ENCODE assay signal across 8 cellular contexts in the genomic region with DNA sequence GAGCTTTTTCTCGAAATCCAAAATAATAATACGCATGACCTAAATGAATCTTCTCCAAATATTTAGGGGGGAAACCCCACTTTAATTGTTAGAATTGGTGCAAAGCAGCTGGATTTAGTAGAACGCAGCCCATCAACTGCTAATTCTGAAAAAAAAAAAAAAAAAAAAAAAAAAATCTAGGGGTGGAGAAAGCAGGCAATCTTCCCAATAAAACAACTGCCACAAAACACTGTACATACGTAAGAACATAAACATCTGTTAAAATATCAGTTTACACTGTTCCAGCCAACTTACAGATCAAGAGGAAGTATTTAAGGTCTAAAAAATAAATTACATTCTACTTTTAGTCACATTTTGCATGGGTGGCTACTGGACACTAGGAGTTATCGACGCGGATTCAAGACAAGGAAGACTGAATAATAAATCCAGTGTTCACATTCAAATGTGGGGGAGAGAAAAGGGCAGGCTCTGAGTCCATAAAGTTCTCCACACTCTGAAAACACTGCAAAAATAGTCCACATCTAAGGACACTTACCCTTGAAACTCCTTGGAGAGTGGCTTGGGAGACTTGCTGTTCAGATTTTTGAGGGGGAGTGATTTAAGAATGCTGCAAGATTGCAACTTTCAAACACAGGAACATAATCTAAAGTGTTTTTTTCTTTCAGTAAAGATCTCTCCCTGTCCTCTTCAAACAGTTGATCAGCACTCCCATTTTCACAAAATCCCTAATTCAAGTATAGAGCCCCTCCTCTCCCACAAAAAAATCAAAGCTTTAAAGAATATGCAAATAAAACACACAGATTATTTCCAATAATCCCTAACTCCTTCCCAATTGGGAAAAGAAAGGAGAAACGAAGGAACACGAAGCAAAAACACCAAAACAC. TPM values are rescaled to one million over a fixed set of nuclear protein-coding genes. Genes with fewer than 3 reads are reported as not detected.
DNase-seq lines count a peak whose midpoint lies in the region; ATAC-seq, FAIRE-seq and TF ChIP-seq lines count a peak whose summit lies in the region.

No MANE protein-coding gene starts in this region.

- 10% methylated on average over 9 of the region's 9 CpGs for WGBS in K562 (ENCODE audit: insufficient coverage, low coverage, missing lambda C conversion rate)
- 25% methylated on average over 9 of the region's 9 CpGs for WGBS in right lobe of liver (ENCODE audit: insufficient coverage, low coverage, low lambda C conversion rate, missing lambda C conversion rate)

- H3K27ac ChIP-seq in KMS-11, result peak overlapping the region; percentile 78; the same call in 1 of the 2 replicates
- H3K27ac ChIP-seq in K562 (ENCODE audit: extremely low read depth, low read depth, low read length), result peak overlapping the region; percentile 90; the same call in 2 of the 3 replicates
- peak overlapping the region; percentile 88 to 99 (median 95) for H3K27ac ChIP-seq in right lobe of liver
- peak overlapping the region; percentile 98 to 99 for H3K27ac ChIP-seq in thoracic aorta

- peaks cover 31% of the 10 kb centered on the region for H3K36me3 Mint-ChIP-seq in Caco-2 (ENCODE audit: insufficient read depth, unreplicated experiment)

- H3K9ac ChIP-seq in KMS-11 (peak overlapping the region; percentile 84), K562 (ENCODE audit: insufficient read depth in 1 of 2, low read depth in 2 of 2, low read length in 2 of 2) (peak overlapping the region; percentile 86 to 96; a peak in 3 of 4 replicates)

- H2AFZ ChIP-seq in KMS-11 (ENCODE audit: low read depth) (peak overlapping the region; percentile 86), K562 (ENCODE audit: low read depth, low read length) (peak overlapping the region; percentile 98; the same call in 1 of the 2 replicates)

- H3K4me2 ChIP-seq in KMS-11, result peak overlapping the region; percentile 99
- peak overlapping the region; percentile 95 for H3K4me2 ChIP-seq in K562 (ENCODE audit: insufficient read depth, low read length)

- H3K9me1 ChIP-seq in K562 (ENCODE audit: control insufficient read depth, insufficient read depth, low read length), result no peaks in the 10 kb centered on the region

- H3K79me2 ChIP-seq in KMS-11 (ENCODE audit: insufficient read depth, low read depth) (peaks cover 66% of the 10 kb centered on the region), K562 (ENCODE audit: control insufficient read depth, insufficient read depth, low read length) (peaks cover 66% of the 10 kb centered on the region)

- H3K9me3 Mint-ChIP-seq in Caco-2 (ENCODE audit: unreplicated experiment), result no peaks in the 10 kb centered on the region

- no peak for TF ChIP-seq CTCF in Caco-2 (IDR thresholded peaks at IDR 0.05; ENCODE audit: insufficient read depth in 1 of 2, low read depth in 1 of 2, low read length in 1 of 2, severe bottlenecking in 1 of 2, unreplicated experiment in 1 of 2)
- no peak for TF ChIP-seq CTCF in KMS-11 (conservative IDR thresholded peaks at IDR 0.05; ENCODE audit: low read depth, low read length)
- no peak for TF ChIP-seq CTCF in K562 (IDR thresholded peaks at IDR 0.05 in 2 of 3, conservative IDR thresholded peaks at IDR 0.05 in 1 of 3; ENCODE audit: insufficient read depth in 2 of 3, low read depth in 1 of 3, low read length in 3 of 3)
- no peak for TF ChIP-seq CTCF in right lobe of liver (IDR thresholded peaks at IDR 0.05)
- TF ChIP-seq CTCF in thoracic aorta (IDR thresholded peaks at IDR 0.05), result no peak

- H3K4me3 Mint-ChIP-seq in Caco-2 (ENCODE audit: unreplicated experiment), result peak overlapping the region; percentile 96

- CTCF ChIA-PET in Caco-2 (lab: Charles Lee) (interaction anchor here (0.6 to 1.4 kb wide), 2 partner anchors 75 to 182 kb away, joined by 4 to 10 read pairs; a partner anchor contains a TSS), K562 (lab: Yijun Ruan, JAX; ENCODE audit: low intra/inter-chr PET ratio) (no interaction called here)

- peak overlapping the region; percentile 96 for H3K27ac Mint-ChIP-seq in Caco-2 (ENCODE audit: unreplicated experiment)

- H4K20me1 ChIP-seq in KMS-11 (ENCODE audit: insufficient read depth) (no peaks in the 10 kb centered on the region), K562 (replicated peaks; ENCODE audit: control insufficient read depth, insufficient read depth, low read length) (0 out of 2 replicates have a peak, but pooled peaks cover 4% of the 10 kb centered on the region)

- H3K4me1 ChIP-seq in Caco-2 (peaks cover 11% of the 10 kb centered on the region), KMS-11 (ENCODE audit: low read depth, poor library complexity, severe bottlenecking) (peaks cover 18% of the 10 kb centered on the region), K562 (replicated peaks in 1 of 2; ENCODE audit: control insufficient read depth in 2 of 2, insufficient read depth in 2 of 2, low read length in 2 of 2) (no peaks in the 10 kb centered on the region), right lobe of liver (peaks cover 0 to 25% (median 6%) of the 10 kb centered on the region in 4 donors), thoracic aorta (ENCODE audit: control insufficient read depth in 1 of 2, low read depth in 2 of 2) (peaks cover 28 to 42% of the 10 kb centered on the region in 2 donors)

- ATAC-seq in K562 (no peak), right lobe of liver (no peak), thoracic aorta (ENCODE audit: insufficient number of reproducible peaks, low FRiP score, low read depth) (no peak), HG03097 (IDR thresholded peaks at IDR 0.05; ENCODE audit: low FRiP score, unreplicated experiment) (no peak)

- TSS peak; percentile 42 for BruUV-seq in Caco-2 (replicated peaks; lab: Mats Ljungman, UMichigan)
- TSS peak; percentile 54 for BruUV-seq in K562 (replicated peaks; lab: Mats Ljungman, UMichigan)

- POLR2A ChIA-PET in Caco-2 (lab: Charles Lee) (interaction anchor here (2.1 kb wide), 1 partner anchor 75 kb away, joined by 18 read pairs; a partner anchor contains a TSS), K562 (lab: Yijun Ruan, JAX) (interaction anchor here (0.6 to 2.0 kb wide), 3 partner anchors 10 to 72 kb away, joined by 3 to 6 read pairs (median 3); no protein-coding TSS in a partner anchor)

- TF ChIP-seq EP300 in K562 (IDR thresholded peaks at IDR 0.05; ENCODE audit: low read length), result no peak

- in situ Hi-C loops in K562 (cut with MboI), result no loop called here

- DNase-seq in Caco-2 (no peak), K562 (ENCODE audit: extremely low read depth in 1 of 4, low spot score in 3 of 4) (peak in 1 of 4 experiments; percentile 12), right lobe of liver (no peak), thoracic aorta (ENCODE audit: low spot score) (no peak), NCI-H2081 (lab: John Stamatoyannopoulos, UW) (no peak)
- DNase-seq in activated effector memory CD4-positive, alpha-beta T cell treated with Interleukin-2 at 50 U/mL for 16 hours, result no peak

- TF ChIP-seq RAD21 in K562 (CRISPR knock-in tag; conservative IDR thresholded peaks at IDR 0.05 in 1 of 2, IDR thresholded peaks at IDR 0.05 in 1 of 2), result no peak

- H3K27me3 Mint-ChIP-seq in Caco-2 (ENCODE audit: insufficient read depth, unreplicated experiment), result no peaks in the 10 kb centered on the region

- intact Hi-C loops in Caco-2 (cut with micrococcal nuclease; ENCODE audit: unreplicated experiment) (loop anchor here (1.0 kb wide), 1 partner anchor 77 kb away; no protein-coding TSS in a partner anchor), K562 (cut with micrococcal nuclease) (loop anchor here (5.0 kb wide), 1 partner anchor 78 kb away; a partner anchor contains a TSS), right lobe of liver (cut with DNase I) (loop anchor here in 1 of 2 donors (10.0 kb wide), 1 partner anchor 60 kb away; no protein-coding TSS in a partner anchor)

- TF ChIP-seq POLR2A in K562 (conservative IDR thresholded peaks at IDR 0.05) (no peak), right lobe of liver (IDR thresholded peaks at IDR 0.05) (no peak)

- H3K36me3 ChIP-seq in Caco-2 (ENCODE audit: control insufficient read depth, insufficient read depth, low read length), result no peaks in the 10 kb centered on the region
- no peaks in the 10 kb centered on the region for H3K36me3 ChIP-seq in KMS-11 (ENCODE audit: insufficient read depth)
- peaks cover 13% of the 10 kb centered on the region; the same call in 1 of the 3 replicates for H3K36me3 ChIP-seq in K562 (ENCODE audit: control insufficient read depth, insufficient read depth, low read length)
- H3K36me3 ChIP-seq in right lobe of liver, result peaks cover 0 to 7% (median 2%) of the 10 kb centered on the region in 4 donors
- H3K36me3 ChIP-seq in thoracic aorta, result no peaks in the 10 kb centered on the region

- no peaks in the 10 kb centered on the region for H3K4me1 Mint-ChIP-seq in Caco-2 (ENCODE audit: low read depth, unreplicated experiment)

- H3K27me3 ChIP-seq in Caco-2 (replicated peaks; ENCODE audit: control insufficient read depth, insufficient read depth, low read length) (no peaks in the 10 kb centered on the region), KMS-11 (ENCODE audit: insufficient read depth, low read depth) (no peaks in the 10 kb centered on the region), K562 (ENCODE audit: control insufficient read depth in 2 of 2, insufficient read depth in 2 of 2, low read length in 2 of 2) (no peaks in the 10 kb centered on the region), right lobe of liver (no peaks in the 10 kb centered on the region), thoracic aorta (replicated peaks; ENCODE audit: insufficient read depth) (no peaks in the 10 kb centered on the region)

- peak; percentile 29 for FAIRE-seq in K562 (lab: Jason Lieb, UNC)

- H3K9me3 ChIP-seq in Caco-2, result no peaks in the 10 kb centered on the region
- H3K9me3 ChIP-seq in K562 (replicated peaks; ENCODE audit: control insufficient read depth, insufficient read depth, low read depth, low read length), result no peaks in the 10 kb centered on the region
- no peaks in the 10 kb centered on the region for H3K9me3 ChIP-seq in right lobe of liver
- H3K9me3 ChIP-seq in thoracic aorta, result no peaks in the 10 kb centered on the region

- H3K4me3 ChIP-seq in Caco-2 (ENCODE audit: low read depth, low read length) (peak overlapping the region; percentile 87), KMS-11 (IDR thresholded peaks at IDR 0.05; ENCODE audit: insufficient read depth, low read depth, low read length) (no peak overlapping the region), K562 (peak overlapping the region; percentile 96), right lobe of liver (peak overlapping the region; percentile 71 to 93 (median 79)), thoracic aorta (peak overlapping the region; percentile 90)

RNA-seq across cellular contexts. Expression of a gene that starts 1.3 kb away (rescaled TPM):
- total RNA-seq in Caco-2 (2022) (25.3 and 29.8 TPM in 2 replicates), K562 (2014; rRNA removed) (5.1 and 6.1 TPM in 2 replicates), K562 (2014; rRNA removed; fragmentation: Illumina TruSeq; extraction: Trizol) (16.8 and 19.0 TPM in 2 replicates), K562 (2015; rRNA removed; fragmentation: Illumina TruSeq; extraction: Trizol) (9.4 and 10.0 TPM in 2 replicates), K562 (2021) (14.7 and 15.4 TPM in 2 replicates), right lobe of liver (10 to 100 TPM in 5 of 6 experiments, 1 to 10 TPM in 1; 8.7 to 19.3 (median 13.0) TPM), thoracic aorta (10 to 100 TPM; 21.5 to 33.1 TPM)
- 18.9 and 23.0 TPM in 2 replicates for total RNA-seq in K562 (2011; cell fraction: chromatin; rRNA removed; ENCODE audit: low replicate concordance)
- total RNA-seq in K562 (2011; cell fraction: nucleolus; rRNA removed), result 4.7 and 6.0 TPM in 2 replicates
- 8.2 and 9.9 TPM in 2 replicates for total RNA-seq in K562 (2011; cell fraction: nucleoplasm; rRNA removed)
- polyA plus RNA-seq in K562 (2011; rRNA removed) (12.6 and 15.5 TPM in 2 replicates), K562 (2014; fragmentation: Illumina TruSeq; extraction: Trizol) (5.3 and 6.9 TPM in 2 replicates), K562 (2014; fragmentation: Nextera tagmentation; extraction: Ambion mirVana) (1 to 10 TPM; 2.7 to 3.4 TPM), K562 (2014; rRNA removed) (3.7 and 5.4 TPM in 2 replicates)
- 1.6 and 4.8 TPM in 2 replicates for polyA plus RNA-seq in K562 (2011; cell fraction: cytosol; rRNA removed)
- polyA plus RNA-seq in K562 (2011; cell fraction: nucleus; rRNA removed), result 4.1 and 7.1 TPM in 2 replicates
- polyA plus RNA-seq in K562 (2012), result 8.8 and 9.0 TPM in 2 replicates
- polyA minus RNA-seq in K562 (2011; rRNA and poly(A)+ RNA removed), result 26.3 and 28.3 TPM in 2 replicates
- polyA minus RNA-seq in K562 (2011; cell fraction: cytosol; rRNA and poly(A)+ RNA removed), result 5.3 and 10.0 TPM in 2 replicates
- polyA minus RNA-seq in K562 (2011; cell fraction: nucleus; rRNA and poly(A)+ RNA removed), result 3.6 and 7.4 TPM in 2 replicates
